Comparison of ENCODE assay signal across 25 cellular contexts in the genomic region with DNA sequence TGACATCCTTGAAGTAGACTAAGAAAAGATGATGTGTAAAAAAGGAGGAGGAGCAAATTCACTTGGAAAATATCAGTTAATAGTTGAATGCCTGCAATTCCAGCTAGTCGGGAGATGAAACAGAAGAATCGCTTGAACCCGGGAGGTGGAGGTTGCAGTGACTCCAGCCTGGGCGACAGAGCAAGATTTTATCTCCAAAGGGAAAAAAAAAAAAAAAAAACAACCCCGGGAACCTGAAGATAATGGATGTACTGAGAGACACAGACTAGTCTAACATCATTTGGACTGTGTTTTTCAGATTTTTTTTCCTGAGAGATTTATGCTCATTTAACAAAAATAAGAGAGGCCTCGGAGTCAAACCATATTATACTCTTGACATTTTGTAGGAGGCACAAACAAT.
DNase-seq lines count a peak whose midpoint lies in the region; ATAC-seq and TF ChIP-seq lines count a peak whose summit lies in the region.
"Had no signal": no experiment of that assay in that cellular context is flagged by ENCODE, and none has a peak within 500 bp of the region (broad histone marks: within the 10 kb centered on the region; RNA-seq: fewer than 3 reads in every experiment).

No MANE protein-coding gene starts in this region.

- no peak overlapping the region for H3K4me2 ChIP-seq in SK-N-SH
- H3K4me2 ChIP-seq in neuronal stem cell (ENCODE audit: insufficient read depth, low read length, poor library complexity, severe bottlenecking), result no peak overlapping the region
- H3K4me2 ChIP-seq: PC-9 had no signal

- no peak overlapping the region for H2BK15ac ChIP-seq in neuronal stem cell (ENCODE audit: low read length)

- H3K27me3 ChIP-seq in SK-N-SH (ENCODE audit: insufficient read depth) (no peaks in the 10 kb centered on the region), neuronal stem cell (ENCODE audit: control insufficient read depth in 3 of 3, insufficient read depth in 3 of 3, low read depth in 1 of 3, low read length in 3 of 3) (no peaks in the 10 kb centered on the region)
- H3K27me3 ChIP-seq: SJCRH30 had no signal

- no peak overlapping the region for H2BK5ac ChIP-seq in neuronal stem cell (ENCODE audit: low read length)

- POLR2A ChIA-PET in SK-N-SH (lab: Yijun Ruan, JAX), result no interaction called here
- POLR2A ChIA-PET in activated CD4-positive, alpha-beta memory T cell treated with anti-CD3 and anti-CD28 coated beads for 36 hours (lab: Charles Lee), result no interaction called here

- CTCF ChIA-PET in SK-N-SH (lab: Yijun Ruan, JAX), result interaction anchor here (1.0 kb wide), 1 partner anchor 240 kb away, joined by 3 read pairs; no protein-coding TSS in a partner anchor
- CTCF ChIA-PET in activated CD4-positive, alpha-beta memory T cell treated with anti-CD3 and anti-CD28 coated beads for 36 hours (lab: Charles Lee), result no interaction called here

- no peak overlapping the region for H3K9ac ChIP-seq in SK-N-SH
- H3K9ac ChIP-seq in neuronal stem cell (ENCODE audit: low read depth, low read length, poor library complexity), result no peak overlapping the region

- no peak for TF ChIP-seq EP300 in SK-N-SH (IDR thresholded peaks at IDR 0.05; ENCODE audit: borderline replicate concordance in 1 of 2, low read depth in 1 of 2, low read length in 1 of 2)

- no peaks in the 10 kb centered on the region for H3F3A ChIP-seq in SK-N-SH (replicated peaks; ENCODE audit: insufficient read depth)

- no peak for TF ChIP-seq CTCF in SK-N-SH (IDR thresholded peaks at IDR 0.05)

- no peak overlapping the region for H3K4me3 Mint-ChIP-seq in activated CD4-positive, alpha-beta memory T cell treated with anti-CD3 and anti-CD28 coated beads for 36 hours
- H3K4me3 Mint-ChIP-seq: B cell; CD8-positive, alpha-beta T cell had no signal

- H3K36me3 Mint-ChIP-seq in activated CD4-positive, alpha-beta memory T cell treated with anti-CD3 and anti-CD28 coated beads for 36 hours, result no peaks in the 10 kb centered on the region
- H3K36me3 Mint-ChIP-seq: CD8-positive, alpha-beta T cell had no signal

- intact Hi-C loops in activated CD4-positive, alpha-beta memory T cell treated with anti-CD3 and anti-CD28 coated beads for 36 hours (cut with micrococcal nuclease), result no loop called here

- no peak overlapping the region for H4K91ac ChIP-seq in neuronal stem cell (ENCODE audit: low read depth, low read length, poor library complexity)

- H3K4ac ChIP-seq in neuronal stem cell (ENCODE audit: low read length), result no peak overlapping the region

- H3K4me1 ChIP-seq in SK-N-SH (ENCODE audit: control insufficient read depth in 1 of 2, insufficient read depth in 2 of 2, low read depth in 1 of 2, low read length in 1 of 2), result no peaks in the 10 kb centered on the region; a peak in 1 of 4 replicates
- H3K4me1 ChIP-seq in neuronal stem cell (ENCODE audit: control insufficient read depth in 2 of 2, insufficient read depth in 1 of 2, low read depth in 1 of 2, low read length in 2 of 2), result no peaks in the 10 kb centered on the region
- H3K4me1 ChIP-seq: SJCRH30 had no signal

- H3K23ac ChIP-seq in neuronal stem cell (ENCODE audit: low read depth, low read length, poor library complexity), result no peak overlapping the region

- H2BK120ac ChIP-seq in neuronal stem cell (ENCODE audit: low read depth, low read length), result no peak overlapping the region

- no peak overlapping the region for H3K27ac ChIP-seq in SK-N-SH (ENCODE audit: low read depth in 2 of 2, low read length in 1 of 2)
- H3K27ac ChIP-seq in neuronal stem cell (replicated peaks; ENCODE audit: low read length), result no peak overlapping the region
- H3K27ac ChIP-seq: 22Rv1, C4-2B, PC-9, SJCRH30 had no signal

- peaks cover 16% of the 10 kb centered on the region for H3K9me3 Mint-ChIP-seq in activated CD4-positive, alpha-beta memory T cell treated with anti-CD3 and anti-CD28 coated beads for 36 hours

- H3K79me1 ChIP-seq in neuronal stem cell (ENCODE audit: low read depth, low read length), result no peaks in the 10 kb centered on the region

- no peaks in the 10 kb centered on the region for H3K27me3 Mint-ChIP-seq in activated CD4-positive, alpha-beta memory T cell treated with anti-CD3 and anti-CD28 coated beads for 36 hours
- H3K27me3 Mint-ChIP-seq: B cell had no signal

- H3K18ac ChIP-seq in neuronal stem cell (ENCODE audit: low read length), result no peak overlapping the region

- H3K9me3 ChIP-seq in SK-N-SH (no peaks in the 10 kb centered on the region), neuronal stem cell (replicated peaks in 1 of 2; ENCODE audit: control insufficient read depth in 2 of 2, insufficient read depth in 1 of 2, low read depth in 1 of 2, low read length in 2 of 2) (no peaks in the 10 kb centered on the region)
- H3K9me3 ChIP-seq: SJCRH30 had no signal

- no peaks in the 10 kb centered on the region for H3K4me1 Mint-ChIP-seq in activated CD4-positive, alpha-beta memory T cell treated with anti-CD3 and anti-CD28 coated beads for 36 hours (ENCODE audit: low read depth)
- H3K4me1 Mint-ChIP-seq: B cell had no signal

- WGBS in SK-N-SH (ENCODE audit: low lambda C conversion rate), result 38% methylated on average over 6 of the region's 6 CpGs
- WGBS in neuronal stem cell (ENCODE audit: extremely low coverage in 2 of 2, insufficient read length in 2 of 2, insufficient replicate concordance in 1 of 2), 2 donors, result no CpG with 5 or more reads among the region's 6 CpGs

- no peak overlapping the region for H3K14ac ChIP-seq in neuronal stem cell (ENCODE audit: low read length)

- H4K8ac ChIP-seq in neuronal stem cell (ENCODE audit: low read depth, low read length), result no peak overlapping the region

- H2AFZ ChIP-seq in SK-N-SH (ENCODE audit: low read depth) (no peak overlapping the region), neuronal stem cell (ENCODE audit: low read length) (peak overlapping the region; percentile 18)
- H2AFZ ChIP-seq: PC-9 had no signal

- H3K36me3 ChIP-seq in SK-N-SH (replicated peaks in 1 of 2; ENCODE audit: control insufficient read depth in 1 of 2, insufficient read depth in 2 of 2, low read length in 1 of 2) (no peaks in the 10 kb centered on the region), neuronal stem cell (replicated peaks in 1 of 2; ENCODE audit: control insufficient read depth in 2 of 2, insufficient read depth in 2 of 2, low read length in 2 of 2) (no peaks in the 10 kb centered on the region)
- H3K36me3 ChIP-seq: SJCRH30 had no signal

- H3K27ac Mint-ChIP-seq in activated CD4-positive, alpha-beta memory T cell treated with anti-CD3 and anti-CD28 coated beads for 36 hours, result no peak overlapping the region
- H3K27ac Mint-ChIP-seq: B cell; CD8-positive, alpha-beta T cell had no signal

- DNase-seq in SK-N-SH, result no peak
- peak; percentile 77 for DNase-seq in left kidney (ENCODE audit: low read depth, low spot score)
- no peak for DNase-seq in neuronal stem cell (ENCODE audit: low spot score)
- DNase-seq in activated gamma-delta T cell treated with Interleukin-2 at 50 U/mL for 16 hours, result no peak
- no peak for DNase-seq in activated CD4-positive, alpha-beta memory T cell treated with anti-CD3 and anti-CD28 coated beads for 36 hours
- no peak for DNase-seq in OCI-M1 (lab: John Stamatoyannopoulos, UW)
- DNase-seq: Calu3; CD8-positive, alpha-beta T cell; HCEC 1CT; IMR-90; KG1; MM.1S; NCI-H1694 treated with DMSO at 0.1 percent for 48 hours; NCI-H2081; NCI-H446; NCI-H524 treated with DMSO at 0.1 percent for 48 hours; NCI-H774; PC-9; SJCRH30 had no signal

- H3K4me3 ChIP-seq in SK-N-SH (ENCODE audit: low read depth in 2 of 2, low read length in 1 of 2) (no peak overlapping the region), neuronal stem cell (ENCODE audit: low read length in 2 of 2) (no peak overlapping the region)
- H3K4me3 ChIP-seq: PC-9, SJCRH30 had no signal

- no peak for TF ChIP-seq RAD21 in SK-N-SH (IDR thresholded peaks at IDR 0.05; ENCODE audit: low read length)

- H2AK5ac ChIP-seq in neuronal stem cell (ENCODE audit: low read depth, low read length), result no peak overlapping the region

- no peak overlapping the region for H2BK12ac ChIP-seq in neuronal stem cell (ENCODE audit: low read length)

- H3K79me2 ChIP-seq in SK-N-SH (ENCODE audit: insufficient read depth), result no peaks in the 10 kb centered on the region

- H4K20me1 ChIP-seq in SK-N-SH (ENCODE audit: insufficient read depth), result no peaks in the 10 kb centered on the region

- no peaks in the 10 kb centered on the region for H3K9me2 ChIP-seq in SK-N-SH

- no peak for ATAC-seq in SK-N-SH treated with all-trans-retinoic acid at 6 μM for 48 hours
- ATAC-seq in GM18517 (IDR thresholded peaks at IDR 0.05; ENCODE audit: unreplicated experiment), result no peak
- ATAC-seq: CD8-positive, alpha-beta T cell; Right ventricle myocardium inferior had no signal

TF ChIP-seq in SK-N-SH treated with all-trans-retinoic acid at 6 μM for 48 hours, 23 proteins besides CTCF, POLR2A, EP300 and RAD21:
- no peak for TF ChIP-seq TOX (CRISPR knock-in tag; IDR thresholded peaks at IDR 0.05; ENCODE audit: borderline replicate concordance)
- TF ChIP-seq, protein P1, sequence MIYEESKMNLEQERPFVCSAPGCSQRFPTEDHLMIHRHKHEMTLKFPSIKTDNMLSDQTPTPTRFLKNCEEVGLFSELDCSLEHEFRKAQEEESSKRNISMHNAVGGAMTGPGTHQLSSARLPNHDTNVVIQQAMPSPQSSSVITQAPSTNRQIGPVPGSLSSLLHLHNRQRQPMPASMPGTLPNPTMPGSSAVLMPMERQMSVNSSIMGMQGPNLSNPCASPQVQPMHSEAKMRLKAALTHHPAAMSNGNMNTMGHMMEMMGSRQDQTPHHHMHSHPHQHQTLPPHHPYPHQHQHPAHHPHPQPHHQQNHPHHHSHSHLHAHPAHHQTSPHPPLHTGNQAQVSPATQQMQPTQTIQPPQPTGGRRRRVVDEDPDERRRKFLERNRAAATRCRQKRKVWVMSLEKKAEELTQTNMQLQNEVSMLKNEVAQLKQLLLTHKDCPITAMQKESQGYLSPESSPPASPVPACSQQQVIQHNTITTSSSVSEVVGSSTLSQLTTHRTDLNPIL (CRISPR knock-in tag; IDR thresholded peaks at IDR 0.05; ENCODE audit: low read depth), result no peak
- TF ChIP-seq ISL1 (CRISPR knock-in tag; IDR thresholded peaks at IDR 0.05), result 0 out of 2 replicates have a peak, but pooled peaks have one; percentile 12
